19 cellular contexts compared by ENCODE assay signal in the genomic region with DNA sequence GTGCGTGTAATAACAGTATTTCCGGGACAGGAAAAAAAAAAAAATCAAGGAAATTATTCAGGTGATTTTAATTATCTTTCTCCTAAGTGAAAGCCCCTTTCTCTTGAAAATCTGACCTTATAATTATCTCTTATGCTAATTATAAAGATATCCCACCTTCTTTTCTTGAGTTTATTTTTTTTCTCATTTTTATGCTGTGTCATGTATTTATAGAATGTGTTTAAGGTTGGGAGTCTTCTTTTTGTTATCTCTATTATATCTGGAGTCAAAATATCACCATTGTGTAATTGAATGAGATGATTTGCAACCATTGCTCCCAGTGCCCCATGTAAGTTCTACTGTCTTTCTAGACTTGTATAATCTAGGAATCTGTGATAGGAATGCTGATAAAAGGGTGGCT. TPM values are rescaled to one million over a fixed set of nuclear protein-coding genes. Genes with fewer than 3 reads are reported as not detected.
DNase-seq lines count a peak whose midpoint lies in the region; ATAC-seq and TF ChIP-seq lines count a peak whose summit lies in the region.
"Had no signal": no experiment of that assay in that cellular context is flagged by ENCODE, and none has a peak within 500 bp of the region (broad histone marks: within the 10 kb centered on the region; RNA-seq: fewer than 3 reads in every experiment).

No MANE protein-coding gene starts in this region.

- no peak overlapping the region for H2BK20ac ChIP-seq in IMR-90 (ENCODE audit: low read depth, low read length)

- TF ChIP-seq POLR2A in IMR-90 (IDR thresholded peaks at IDR 0.05; ENCODE audit: low read depth, low read length): no peak

- H4K5ac ChIP-seq in IMR-90 (ENCODE audit: low read depth, low read length): no peak overlapping the region

- no peaks in the 10 kb centered on the region for H3K79me1 ChIP-seq in IMR-90 (ENCODE audit: low read depth in 1 of 2, low read length in 2 of 2)

- H3K4me2 ChIP-seq in IMR-90 (ENCODE audit: low read depth, low read length): no peak overlapping the region
- H3K4me2 ChIP-seq in MM.1S (ENCODE audit: low read depth, low read length): no peak overlapping the region
- H3K4me2 ChIP-seq: BLaER1, GM23338 had no signal

- no peak overlapping the region for H2BK15ac ChIP-seq in IMR-90 (ENCODE audit: low read depth, low read length)

- H4K20me1 ChIP-seq in IMR-90 (ENCODE audit: insufficient read depth, low read length) (no peaks in the 10 kb centered on the region), MM.1S (ENCODE audit: insufficient read depth, low read length) (no peaks in the 10 kb centered on the region)

- no peak for TF ChIP-seq RAD21 in IMR-90 (IDR thresholded peaks at IDR 0.05; ENCODE audit: low read length)

- no peaks in the 10 kb centered on the region; the same call in 1 of the 2 replicates for H3K9me1 ChIP-seq in IMR-90 (ENCODE audit: insufficient read depth, low read length)

- DNase-seq in activated naive CD4-positive, alpha-beta T cell treated with Interleukin-2 at 50 U/mL for 16 hours: no peak
- DNase-seq in EH (ENCODE audit: low read depth): peak; percentile 11
- DNase-seq in IMR-90: no peak
- DNase-seq in endothelial cell (ENCODE audit: low spot score): no peak
- DNase-seq in stimulated activated CD4-positive, alpha-beta T cell treated with anti-CD3 and anti-CD28 coated beads, Interleukin-12 subunit alpha, Interleukin-12 subunit beta, amount 100 ng/mL, for 4 hours: no peak
- no peak for DNase-seq in MM.1S
- DNase-seq in KG1 (lab: John Stamatoyannopoulos, UW): no peak
- DNase-seq: Caco-2; CD4-positive, CD25-positive, alpha-beta regulatory T cell; CD8-positive, alpha-beta T cell; DMS153; H9; HFFc6 had no signal

- H3K27me3 ChIP-seq in IMR-90 (ENCODE audit: control insufficient read depth, insufficient read depth, low read length) (peaks cover 38% of the 10 kb centered on the region), MM.1S (replicated peaks; ENCODE audit: insufficient read depth, low read length) (no peaks in the 10 kb centered on the region)

- H2AK5ac ChIP-seq in IMR-90 (ENCODE audit: low read depth, low read length): no peak overlapping the region

- H4K91ac ChIP-seq in IMR-90 (ENCODE audit: insufficient read depth, low read depth, low read length): no peak overlapping the region

- H3K56ac ChIP-seq in IMR-90 (ENCODE audit: extremely low read depth, insufficient read depth, low read length): no peak overlapping the region

- intact Hi-C loops in IMR-90 (cut with micrococcal nuclease): no loop called here

- H3K4ac ChIP-seq in IMR-90 (ENCODE audit: low read depth, low read length): no peak overlapping the region

- H3K9ac ChIP-seq in IMR-90 (ENCODE audit: low read depth, low read length) (no peak overlapping the region), MM.1S (ENCODE audit: low read length) (no peak overlapping the region)
- H3K9ac ChIP-seq: BLaER1 had no signal

- CTCF ChIA-PET in IMR-90 (lab: Yijun Ruan, JAX): no interaction called here

- H2BK5ac ChIP-seq in IMR-90 (ENCODE audit: low read depth, low read length, poor library complexity, severe bottlenecking): no peak overlapping the region

- no peak overlapping the region for H2AFZ ChIP-seq in IMR-90 (replicated peaks; ENCODE audit: low read length, poor library complexity)
- no peak overlapping the region for H2AFZ ChIP-seq in MM.1S (ENCODE audit: low read length)
- H2AFZ ChIP-seq: GM23338 had no signal

- H3K23ac ChIP-seq in IMR-90 (ENCODE audit: low read depth, low read length): no peak overlapping the region

- in situ Hi-C loops in IMR-90 (cut with MboI; ENCODE audit: low sequenced_read_pairs): no loop called here

- H3K79me2 ChIP-seq in MM.1S (ENCODE audit: low read length): no peaks in the 10 kb centered on the region

- no peaks in the 10 kb centered on the region for H3K36me3 ChIP-seq in IMR-90 (ENCODE audit: control insufficient read depth, insufficient read depth, low read length)
- no peaks in the 10 kb centered on the region for H3K36me3 ChIP-seq in MM.1S (replicated peaks; ENCODE audit: insufficient read depth, low read length)
- H3K36me3 ChIP-seq: BLaER1 had no signal

- BruUV-seq in IMR-90 (replicated peaks; lab: Mats Ljungman, UMichigan): no TSS peak

- no peak overlapping the region for H3K14ac ChIP-seq in IMR-90 (replicated peaks; ENCODE audit: low read depth, low read length)

- no peaks in the 10 kb centered on the region for H3K9me2 ChIP-seq in MM.1S (replicated peaks; ENCODE audit: insufficient read depth, low read length)

- H2BK120ac ChIP-seq in IMR-90 (ENCODE audit: low read depth, low read length): no peak overlapping the region

- peaks cover 32% of the 10 kb centered on the region for H3K27me3 Mint-ChIP-seq in activated naive CD4-positive, alpha-beta T cell treated with anti-CD3 and anti-CD28 coated beads, Interleukin-2, amount 50 U/mL, for 24 hours
- H3K27me3 Mint-ChIP-seq in endothelial cell (ENCODE audit: unreplicated experiment): peaks cover 28% of the 10 kb centered on the region

- peaks cover 14% of the 10 kb centered on the region for H3K4me1 Mint-ChIP-seq in activated naive CD4-positive, alpha-beta T cell treated with anti-CD3 and anti-CD28 coated beads, Interleukin-2, amount 50 U/mL, for 24 hours
- peaks cover 75% of the 10 kb centered on the region for H3K4me1 Mint-ChIP-seq in endothelial cell (ENCODE audit: unreplicated experiment)

- no peaks in the 10 kb centered on the region for H3F3A ChIP-seq in MM.1S (ENCODE audit: insufficient read depth, low read length)

- no peak overlapping the region for H3K27ac ChIP-seq in IMR-90 (ENCODE audit: insufficient read depth, low read length)
- H3K27ac ChIP-seq in MM.1S (ENCODE audit: low read length): no peak overlapping the region
- H3K27ac ChIP-seq: BLaER1, C4-2B had no signal

- no peak for ATAC-seq in IMR-90 (ENCODE audit: low read depth)
- ATAC-seq: CD8-positive, alpha-beta T cell; GM23338; HCT116 had no signal

- no peak overlapping the region for H4K8ac ChIP-seq in IMR-90 (ENCODE audit: low read depth in 2 of 2, low read length in 2 of 2)

- no peaks in the 10 kb centered on the region for H3K36me3 Mint-ChIP-seq in activated naive CD4-positive, alpha-beta T cell treated with anti-CD3 and anti-CD28 coated beads, Interleukin-2, amount 50 U/mL, for 24 hours
- H3K36me3 Mint-ChIP-seq in endothelial cell (ENCODE audit: low read depth, unreplicated experiment): peaks cover 44% of the 10 kb centered on the region
- H3K36me3 Mint-ChIP-seq: CD4-positive, CD25-positive, alpha-beta regulatory T cell had no signal

- TF ChIP-seq CTCF in IMR-90 (conservative IDR thresholded peaks at IDR 0.05; ENCODE audit: low read depth, low read length) (no peak), endothelial cell (IDR thresholded peaks at IDR 0.05; ENCODE audit: unreplicated experiment) (no peak), MM.1S (IDR thresholded peaks at IDR 0.05; ENCODE audit: low read length) (no peak)

- dilution Hi-C loops in IMR-90 (cut with HindIII; ENCODE audit: low sequenced_read_pairs, unreplicated experiment): no loop called here

- H3K4me1 ChIP-seq in IMR-90 (ENCODE audit: control insufficient read depth, insufficient read depth, low read length): peaks cover 3% of the 10 kb centered on the region; the same call in 1 of the 2 replicates
- H3K4me1 ChIP-seq in MM.1S (ENCODE audit: low read length): peaks cover 9% of the 10 kb centered on the region

- H2AK9ac ChIP-seq in IMR-90 (replicated peaks; ENCODE audit: low read depth, low read length, poor library complexity): no peak overlapping the region

- no peak overlapping the region for H3K4me3 Mint-ChIP-seq in activated naive CD4-positive, alpha-beta T cell treated with anti-CD3 and anti-CD28 coated beads, Interleukin-2, amount 50 U/mL, for 24 hours
- H3K4me3 Mint-ChIP-seq in endothelial cell (ENCODE audit: unreplicated experiment): peak overlapping the region; percentile 99
- H3K4me3 Mint-ChIP-seq: B cell; CD8-positive, alpha-beta T cell; GM23338; H9; HFFc6 had no signal

- no peak overlapping the region for H3K4me3 ChIP-seq in IMR-90 (ENCODE audit: insufficient read depth, low read depth, low read length)
- no peak overlapping the region for H3K4me3 ChIP-seq in MM.1S (ENCODE audit: low read length)
- H3K4me3 ChIP-seq: BLaER1, GM23338 had no signal

- H3K9me3 ChIP-seq in IMR-90 (ENCODE audit: control insufficient read depth, insufficient read depth, low read length) (no peaks in the 10 kb centered on the region), MM.1S (replicated peaks; ENCODE audit: insufficient read depth, low read length) (no peaks in the 10 kb centered on the region)
- H3K9me3 ChIP-seq: BLaER1, Caco-2 had no signal

- H3K18ac ChIP-seq in IMR-90 (ENCODE audit: low read depth, low read length): no peak overlapping the region

- POLR2A ChIA-PET in IMR-90 (lab: Charles Lee; ENCODE audit: unreplicated experiment): no interaction called here

- H3K9me3 Mint-ChIP-seq in activated naive CD4-positive, alpha-beta T cell treated with anti-CD3 and anti-CD28 coated beads, Interleukin-2, amount 50 U/mL, for 24 hours: no peaks in the 10 kb centered on the region
- no peaks in the 10 kb centered on the region for H3K9me3 Mint-ChIP-seq in endothelial cell (ENCODE audit: unreplicated experiment)
- H3K9me3 Mint-ChIP-seq: CD8-positive, alpha-beta T cell; GM23338; HFFc6 had no signal

- peak overlapping the region; percentile 13 for H3K27ac Mint-ChIP-seq in activated naive CD4-positive, alpha-beta T cell treated with anti-CD3 and anti-CD28 coated beads, Interleukin-2, amount 50 U/mL, for 24 hours
- H3K27ac Mint-ChIP-seq in endothelial cell (ENCODE audit: unreplicated experiment): peak overlapping the region; percentile 25
- H3K27ac Mint-ChIP-seq: B cell; CD4-positive, CD25-positive, alpha-beta regulatory T cell; CD8-positive, alpha-beta T cell; GM23338; H9; HFFc6 had no signal

- no CpG with 5 or more reads among the region's 2 CpGs for WGBS in IMR-90 (ENCODE audit: extremely low coverage in 2 of 2, insufficient read length in 1 of 2), 2 experiments

TF ChIP-seq in IMR-90, 13 proteins besides CTCF, POLR2A, EP300 and RAD21:
- no peak for TF ChIP-seq CEBPB (IDR thresholded peaks at IDR 0.05; ENCODE audit: low read depth, low read length)
- TF ChIP-seq MAFK (IDR thresholded peaks at IDR 0.05; ENCODE audit: low read depth, low read length): peak; percentile 48
- no peak for TF ChIP-seq FOS (IDR thresholded peaks at IDR 0.05; ENCODE audit: low read depth, low read length)
TF ChIP-seq in IMR-90: peak in this region for 1.

RNA-seq across cellular contexts. Expression of gene TMEM255B, which starts 3.0 kb away (rescaled TPM):
- total RNA-seq in IMR-90 (2012; rRNA removed) (0.36 and 0.83 TPM in 2 replicates), endothelial cell (ENCODE audit: unreplicated experiment) (321 TPM)
- 0.94 and 1.1 TPM in 2 replicates for polyA plus RNA-seq in IMR-90 (2012; rRNA removed)
- 0.65 and 1.3 TPM in 2 replicates for polyA plus RNA-seq in IMR-90 (2012; cell fraction: cytosol; rRNA removed)
- 0.46 and 0.95 TPM in 2 replicates for polyA plus RNA-seq in IMR-90 (2012; cell fraction: nucleus; rRNA removed; ENCODE audit: low replicate concordance)

Comparison
In these comparisons a context has a peak if more than half of its experiments do, and no peak if none do; other contexts are left out.
1. RNA of gene TMEM255B, which starts 3.0 kb away (total RNA-seq): 321 TPM in endothelial cell (single experiment); 0.36 to 0.83 TPM in IMR-90; every median in the first group is over 100 times any median in the second.